ENCODE assay signal across 8 cellular contexts in the genomic region with DNA sequence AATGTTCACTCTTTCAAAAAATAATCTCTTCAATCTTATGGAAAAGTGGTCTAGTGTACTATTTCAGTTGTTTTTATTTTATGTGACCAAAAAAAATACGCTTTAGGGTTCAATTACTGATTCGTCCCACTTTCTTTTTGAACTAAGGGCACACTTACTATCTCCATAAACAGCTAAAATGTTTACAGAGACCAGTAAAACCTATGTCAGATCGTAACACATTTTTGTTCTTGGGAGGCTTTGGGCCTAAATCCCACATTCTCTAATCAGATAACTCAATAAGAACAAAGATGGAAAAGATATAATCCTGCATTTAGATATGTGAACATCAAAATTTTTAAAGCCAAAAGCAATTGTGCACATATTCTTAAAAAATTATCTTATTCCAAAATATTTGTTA. TPM values are rescaled to one million over a fixed set of nuclear protein-coding genes. Genes with fewer than 3 reads are reported as not detected.
A peak's percentile ranks its signal among the peaks of the same experiment; 100 is the strongest.
DNase-seq lines count a peak whose midpoint lies in the region; ATAC-seq and TF ChIP-seq lines count a peak whose summit lies in the region.

No MANE protein-coding gene starts in this region.

- H2AFZ ChIP-seq in KMS-11 (ENCODE audit: low read depth) (no peak overlapping the region), neuron (ENCODE audit: low read depth, low read length) (no peak overlapping the region)

- no peaks in the 10 kb centered on the region for H3K9me3 Mint-ChIP-seq in CD4-positive, alpha-beta T cell

- intact Hi-C loops in CD4-positive, alpha-beta T cell (cut with DNase I, micrococcal nuclease), result loop anchor here in 1 of 2 experiments (1.0 to 10.0 kb wide), 4 partner anchors 29 to 628 kb away; partner anchors contain the start of genes EPC1 and KIF5B

- POLR2A ChIA-PET in CD4-positive, alpha-beta T cell (lab: Charles Lee), result interaction anchor here (0.6 to 7.8 kb wide), 9 partner anchors 9 to 446 kb away, joined by 3 to 109 read pairs (median 7); partner anchors contain the start of genes CCDC7 and EPC1

- CTCF ChIA-PET in CD4-positive, alpha-beta T cell (lab: Charles Lee), result interaction anchor here (1.8 to 4.9 kb wide), 2 partner anchors 11 to 31 kb away, joined by 7 to 30 read pairs; partner anchors contain the start of gene EPC1

- H3K27ac ChIP-seq in CD4-positive, alpha-beta T cell (ENCODE audit: low read depth, low read length), result peak overlapping the region; percentile 81
- H3K27ac ChIP-seq in KMS-11, result peak overlapping the region; percentile 92
- no peak overlapping the region for H3K27ac ChIP-seq in duodenal mucosa (ENCODE audit: low read depth, low read length)

- no peak for ATAC-seq in CD4-positive, alpha-beta T cell (ENCODE audit: poor library complexity)
- ATAC-seq in HG03045 (IDR thresholded peaks at IDR 0.05; ENCODE audit: unreplicated experiment), result no peak

- TF ChIP-seq CTCF in CD4-positive, alpha-beta T cell (IDR thresholded peaks at IDR 0.05), result no peak
- no peak for TF ChIP-seq CTCF in KMS-11 (conservative IDR thresholded peaks at IDR 0.05; ENCODE audit: low read depth, low read length)

- H3K27me3 Mint-ChIP-seq in CD4-positive, alpha-beta T cell, result no peaks in the 10 kb centered on the region

- H3K9me3 ChIP-seq in CD4-positive, alpha-beta T cell (ENCODE audit: control insufficient read depth, low read length), result no peaks in the 10 kb centered on the region
- H3K9me3 ChIP-seq in duodenal mucosa (ENCODE audit: control insufficient read depth in 1 of 2, low read length in 2 of 2) (no peaks in the 10 kb centered on the region), neuron (ENCODE audit: low read length) (peaks cover 3% of the 10 kb centered on the region)

- peaks cover 36% of the 10 kb centered on the region for H3K4me1 Mint-ChIP-seq in CD4-positive, alpha-beta T cell (ENCODE audit: low read depth)

- no peak overlapping the region for H3K4me3 Mint-ChIP-seq in CD4-positive, alpha-beta T cell

- H4K20me1 ChIP-seq in KMS-11 (ENCODE audit: insufficient read depth), result no peaks in the 10 kb centered on the region

- no peak overlapping the region for H3K27ac Mint-ChIP-seq in CD4-positive, alpha-beta T cell

- H3K4me2 ChIP-seq in KMS-11, result peak overlapping the region; percentile 95

- H3K4me1 ChIP-seq in KMS-11 (ENCODE audit: low read depth, poor library complexity, severe bottlenecking), result peaks cover 43% of the 10 kb centered on the region
- H3K4me1 ChIP-seq in duodenal mucosa (ENCODE audit: control insufficient read depth in 1 of 2, insufficient read depth in 2 of 2, low read length in 2 of 2), result peaks cover 10 to 13% of the 10 kb centered on the region in 2 donors
- peaks cover 11% of the 10 kb centered on the region for H3K4me1 ChIP-seq in neuron (ENCODE audit: insufficient read depth, low read length)

- H3K4me3 ChIP-seq in KMS-11 (IDR thresholded peaks at IDR 0.05; ENCODE audit: insufficient read depth, low read depth, low read length), result no peak overlapping the region
- H3K4me3 ChIP-seq in duodenal mucosa (ENCODE audit: low read depth in 1 of 2, low read length in 2 of 2), result peak overlapping the region; percentile 71 to 96
- peak overlapping the region; percentile 87 for H3K4me3 ChIP-seq in neuron (ENCODE audit: low read length)

- peaks cover 58% of the 10 kb centered on the region for H3K79me2 ChIP-seq in KMS-11 (ENCODE audit: insufficient read depth, low read depth)

- H3K36me3 ChIP-seq in KMS-11 (ENCODE audit: insufficient read depth) (no peaks in the 10 kb centered on the region), duodenal mucosa (ENCODE audit: control insufficient read depth in 1 of 2, insufficient read depth in 2 of 2, low read length in 2 of 2) (no peaks in the 10 kb centered on the region), neuron (ENCODE audit: insufficient read depth, low read length) (peaks cover 6% of the 10 kb centered on the region)

- DNase-seq in CD4-positive, alpha-beta T cell, result no peak
- DNase-seq in NCI-H1436 (lab: John Stamatoyannopoulos, UW) (no peak), COLO668 (lab: John Stamatoyannopoulos, UW; ENCODE audit: unreplicated experiment) (no peak), NCI-H1048 (lab: John Stamatoyannopoulos, UW) (no peak)

- peaks cover 26% of the 10 kb centered on the region for H3K36me3 Mint-ChIP-seq in CD4-positive, alpha-beta T cell (ENCODE audit: low read depth)

- H3K9ac ChIP-seq in KMS-11, result peak overlapping the region; percentile 91
- H3K9ac ChIP-seq in duodenal mucosa (ENCODE audit: low read depth in 1 of 2, low read length in 2 of 2), result peak overlapping the region; percentile 16 to 69

- H3K27me3 ChIP-seq in CD4-positive, alpha-beta T cell (ENCODE audit: control insufficient read depth, insufficient read depth, low read length), result no peaks in the 10 kb centered on the region
- H3K27me3 ChIP-seq in KMS-11 (ENCODE audit: insufficient read depth, low read depth), result no peaks in the 10 kb centered on the region
- H3K27me3 ChIP-seq in duodenal mucosa (ENCODE audit: control insufficient read depth in 1 of 2, insufficient read depth in 2 of 2, low read length in 2 of 2), result no peaks in the 10 kb centered on the region
- no peaks in the 10 kb centered on the region for H3K27me3 ChIP-seq in neuron (ENCODE audit: insufficient read depth, low read length)

RNA-seq across cellular contexts. Expression of gene EPC1, which starts 29.8 kb away (rescaled TPM):
- 100 to 1,000 TPM; 173 to 181 TPM for total RNA-seq in CD4-positive, alpha-beta T cell
